ENCODE assay signal across 14 cellular contexts in genomic region chr3:62737449-62737848, GRCh38.
DNase-seq lines count a peak whose midpoint lies in the region; ATAC-seq and TF ChIP-seq lines count a peak whose summit lies in the region.
"Had no signal": no experiment of that assay in that cellular context is flagged by ENCODE, and none has a peak within 500 bp of the region (broad histone marks: within the 10 kb centered on the region; RNA-seq: fewer than 3 reads in every experiment).

No MANE protein-coding gene starts in this region.

- no peak for TF ChIP-seq CTCF in OCI-LY1 (IDR thresholded peaks at IDR 0.05; ENCODE audit: low read length)
- TF ChIP-seq CTCF in mucosa of descending colon (IDR thresholded peaks at IDR 0.05), result no peak

- no peak overlapping the region for H3K4me3 ChIP-seq in OCI-LY1 (ENCODE audit: low read depth, low read length, poor library complexity, severe bottlenecking)
- H3K4me3 ChIP-seq in mucosa of descending colon, result no peak overlapping the region

- H3K4me3 Mint-ChIP-seq in activated CD8-positive, alpha-beta T cell treated with anti-CD3 and anti-CD28 coated beads, Interleukin-2, amount 10 ng/mL, durations not matched to agents 7 days and 5 days, result no peak overlapping the region

- H4K20me1 ChIP-seq in OCI-LY1 (ENCODE audit: insufficient read depth, low read length), result no peaks in the 10 kb centered on the region

- H3K4me1 ChIP-seq in OCI-LY1 (ENCODE audit: insufficient read depth, low read length, severe bottlenecking) (peaks cover 1% of the 10 kb centered on the region), mucosa of descending colon (ENCODE audit: low read depth) (peaks cover 2% of the 10 kb centered on the region)

- H3K4me1 Mint-ChIP-seq in activated CD8-positive, alpha-beta T cell treated with anti-CD3 and anti-CD28 coated beads, Interleukin-2, amount 10 ng/mL, durations not matched to agents 7 days and 5 days (ENCODE audit: low read depth), result no peaks in the 10 kb centered on the region
- H3K4me1 Mint-ChIP-seq: CD4-positive, alpha-beta memory T cell had no signal

- H3K27me3 ChIP-seq in OCI-LY1 (ENCODE audit: insufficient read depth, low read length), result no peaks in the 10 kb centered on the region

- H3K9me3 Mint-ChIP-seq in activated CD8-positive, alpha-beta T cell treated with anti-CD3 and anti-CD28 coated beads, Interleukin-2, amount 10 ng/mL, durations not matched to agents 7 days and 5 days (ENCODE audit: insufficient read depth), result no peaks in the 10 kb centered on the region

- DNase-seq in NCI-H82 (lab: John Stamatoyannopoulos, UW), result peak; percentile 55
- DNase-seq in mucosa of descending colon, result peak in 1 of 3 donors; percentile 4
- DNase-seq in activated CD8-positive, alpha-beta T cell treated with anti-CD3 and anti-CD28 coated beads, Interleukin-2, amount 10 ng/mL, durations not matched to agents 7 days and 5 days, result no peak
- no peak for DNase-seq in NCI-H2107 (lab: John Stamatoyannopoulos, UW)
- DNase-seq: C1 segment of cervical spinal cord; Calu3; CD4-positive, alpha-beta memory T cell; COR-L47; DMS153; DND-41; H7; HCEC 1CT had no signal

- H3K4me2 ChIP-seq in OCI-LY1 (ENCODE audit: low read length), result no peak overlapping the region

- no peaks in the 10 kb centered on the region for H3K9me3 ChIP-seq in OCI-LY1 (ENCODE audit: low read length)
- no peaks in the 10 kb centered on the region for H3K9me3 ChIP-seq in mucosa of descending colon

- CTCF ChIA-PET in activated CD8-positive, alpha-beta T cell treated with anti-CD3 and anti-CD28 coated beads, Interleukin-2, amount 10 ng/mL, durations not matched to agents 7 days and 5 days (lab: Charles Lee), result no interaction called here

- H3K9me2 ChIP-seq in OCI-LY1 (ENCODE audit: low read depth, low read length), result no peaks in the 10 kb centered on the region

- no peaks in the 10 kb centered on the region for H3F3A ChIP-seq in OCI-LY1 (ENCODE audit: insufficient read depth, low read length)

- no peak overlapping the region for H3K27ac Mint-ChIP-seq in activated CD8-positive, alpha-beta T cell treated with anti-CD3 and anti-CD28 coated beads, Interleukin-2, amount 10 ng/mL, durations not matched to agents 7 days and 5 days
- H3K27ac Mint-ChIP-seq: CD4-positive, alpha-beta memory T cell had no signal

- ATAC-seq in mucosa of descending colon (peak; percentile 71), HG03378 (IDR thresholded peaks at IDR 0.05; ENCODE audit: unreplicated experiment) (no peak)
- ATAC-seq in activated CD8-positive, alpha-beta T cell treated with anti-CD3 and anti-CD28 coated beads, Interleukin-2, amount 10 ng/mL, durations not matched to agents 7 days and 5 days, result no peak

- H3K36me3 Mint-ChIP-seq in activated CD8-positive, alpha-beta T cell treated with anti-CD3 and anti-CD28 coated beads, Interleukin-2, amount 10 ng/mL, durations not matched to agents 7 days and 5 days (ENCODE audit: low read depth), result no peaks in the 10 kb centered on the region
- H3K36me3 Mint-ChIP-seq: CD4-positive, alpha-beta memory T cell had no signal

- H3K36me3 ChIP-seq in OCI-LY1 (ENCODE audit: insufficient read depth, low read length) (no peaks in the 10 kb centered on the region), mucosa of descending colon (ENCODE audit: low read depth) (no peaks in the 10 kb centered on the region)

- H2AFZ ChIP-seq in OCI-LY1 (ENCODE audit: low read length), result peak overlapping the region; percentile 7; the same call in 1 of the 2 replicates

- no peaks in the 10 kb centered on the region for H3K79me2 ChIP-seq in OCI-LY1 (ENCODE audit: insufficient read depth, low read length)

- H3K9ac ChIP-seq in OCI-LY1 (ENCODE audit: low read length), result no peak overlapping the region

- intact Hi-C loops in mucosa of descending colon (cut with DNase I, micrococcal nuclease), result no loop called here

- H3K27me3 Mint-ChIP-seq in activated CD8-positive, alpha-beta T cell treated with anti-CD3 and anti-CD28 coated beads, Interleukin-2, amount 10 ng/mL, durations not matched to agents 7 days and 5 days (ENCODE audit: low read depth), result no peaks in the 10 kb centered on the region

- no peak overlapping the region for H3K27ac ChIP-seq in OCI-LY1 (ENCODE audit: low read depth, low read length, poor library complexity, severe bottlenecking)

- POLR2A ChIA-PET in activated CD8-positive, alpha-beta T cell treated with anti-CD3 and anti-CD28 coated beads, Interleukin-2, amount 10 ng/mL, durations not matched to agents 7 days and 5 days (lab: Charles Lee), result no interaction called here
